In genomic region chr7:74028321-74028812, GRCh38 we compare ENCODE assay signal across 11 cellular contexts. TPM values are rescaled to one million over a fixed set of nuclear protein-coding genes. Genes with fewer than 3 reads are reported as not detected.
A peak's percentile ranks its signal among the peaks of the same experiment; 100 is the strongest.
DNase-seq lines count a peak whose midpoint lies in the region; ATAC-seq, FAIRE-seq and TF ChIP-seq lines count a peak whose summit lies in the region.
"Had no signal": no experiment of that assay in that cellular context is flagged by ENCODE, and none has a peak within 500 bp of the region (broad histone marks: within the 10 kb centered on the region; RNA-seq: fewer than 3 reads in every experiment).

No MANE protein-coding gene starts in this region.

- no peaks in the 10 kb centered on the region for H3K36me3 ChIP-seq in astrocyte (ENCODE audit: insufficient read depth, low read length)
- no peaks in the 10 kb centered on the region for H3K36me3 ChIP-seq in HepG2 (replicated peaks in 1 of 2; ENCODE audit: control insufficient read depth in 1 of 2, insufficient read depth in 2 of 2, low read length in 2 of 2)
- H3K36me3 ChIP-seq in gastrocnemius medialis = no peaks in the 10 kb centered on the region

- H3K79me1 ChIP-seq in H9 (ENCODE audit: insufficient read depth, low read depth, low read length, poor library complexity, severe bottlenecking) = no peaks in the 10 kb centered on the region

- no peak overlapping the region for H4K5ac ChIP-seq in H9 (ENCODE audit: insufficient read length, low read depth, low read length)

- in situ Hi-C loops in HepG2 (cut with HindIII; ENCODE audit: extremely low pct_ligation_motif_present, low pct_unique_long_range_greater_than_20kb) = no loop called here
- in situ Hi-C loops in gastrocnemius medialis (cut with MboI; ENCODE audit: low sequenced_read_pairs in 4 of 4) = loop anchor here in 2 of 4 donors (5.0 to 10.0 kb wide), 2 partner anchors 154 to 166 kb away; partner anchors contain the start of gene TMEM270 (in 1 of the 2)

- H2BK12ac ChIP-seq in H9 (ENCODE audit: insufficient read length, low read depth, low read length) = no peak overlapping the region

- no peak overlapping the region for H2BK15ac ChIP-seq in H9 (ENCODE audit: low read depth, low read length)

- FAIRE-seq in astrocyte (lab: Jason Lieb, UNC) = no peak
- FAIRE-seq in HepG2 (lab: Jason Lieb, UNC) = no peak
- FAIRE-seq: keratinocyte had no signal

- H3K18ac ChIP-seq in H9 (ENCODE audit: insufficient read length, low read depth, low read length) = no peak overlapping the region

- H3K56ac ChIP-seq in H9 (ENCODE audit: insufficient read length, low read depth, low read length) = no peak overlapping the region

- no peak overlapping the region for H3K14ac ChIP-seq in H9 (ENCODE audit: insufficient read depth, low read length)

- H4K20me1 ChIP-seq in astrocyte (ENCODE audit: insufficient read depth, low read length) (no peaks in the 10 kb centered on the region), HepG2 (ENCODE audit: insufficient read depth, low read length) (no peaks in the 10 kb centered on the region), H9 (ENCODE audit: control insufficient read depth, insufficient read depth, insufficient read length) (no peaks in the 10 kb centered on the region)

- H3K4me2 ChIP-seq in astrocyte (ENCODE audit: low read length) = peak overlapping the region; percentile 35
- no peak overlapping the region for H3K4me2 ChIP-seq in HepG2 (ENCODE audit: low read depth, low read length)
- no peak overlapping the region for H3K4me2 ChIP-seq in H9 (ENCODE audit: insufficient read depth, insufficient read length, low read length)

- no peak for TF ChIP-seq RAD21 in HepG2 (CRISPR knock-in tag; IDR thresholded peaks at IDR 0.05)

- no peak overlapping the region for H3T11ph ChIP-seq in H9 (ENCODE audit: low read length)

- H3K27ac Mint-ChIP-seq in astrocyte (ENCODE audit: unreplicated experiment) = no peak overlapping the region
- no peak overlapping the region; a peak in 1 of 7 replicates for H3K27ac Mint-ChIP-seq in H9

- TF ChIP-seq POLR2A in HepG2 (IDR thresholded peaks at IDR 0.05; ENCODE audit: insufficient read depth in 1 of 2, low read depth in 2 of 2, low read length in 2 of 2) (no peak), gastrocnemius medialis (IDR thresholded peaks at IDR 0.05) (no peak)

- H3K4me1 ChIP-seq in astrocyte (ENCODE audit: insufficient read depth, low read length) = peaks cover 8% of the 10 kb centered on the region
- peaks cover 17% of the 10 kb centered on the region for H3K4me1 ChIP-seq in HepG2 (ENCODE audit: insufficient read depth, low read length)
- peaks cover 31 to 42% of the 10 kb centered on the region in 2 donors for H3K4me1 ChIP-seq in gastrocnemius medialis
- H3K4me1 ChIP-seq in H9 (ENCODE audit: insufficient read depth, low read length) = peaks cover 4% of the 10 kb centered on the region; the same call in 1 of the 2 replicates

- H3K27me3 Mint-ChIP-seq in astrocyte (ENCODE audit: low read depth, unreplicated experiment) (peaks cover 23% of the 10 kb centered on the region), H9 (ENCODE audit: low read depth) (peaks cover 18% of the 10 kb centered on the region)

- H3K9me3 Mint-ChIP-seq in astrocyte (ENCODE audit: unreplicated experiment) (no peaks in the 10 kb centered on the region), H9 (no peaks in the 10 kb centered on the region)

- BruUV-seq in HepG2 (replicated peaks; lab: Mats Ljungman, UMichigan) = no TSS peak

- H2AK5ac ChIP-seq in H9 (ENCODE audit: insufficient read length, low read length) = no peak overlapping the region

- H3K36me3 Mint-ChIP-seq in astrocyte (ENCODE audit: low read depth, unreplicated experiment) (no peaks in the 10 kb centered on the region), H9 (ENCODE audit: insufficient read depth in 1 of 3, low read depth in 3 of 3) (no peaks in the 10 kb centered on the region; a peak in 1 of 7 replicates)

- no peak overlapping the region for H3K23ac ChIP-seq in H9 (ENCODE audit: insufficient read length, low read depth, low read length)

- H3K23me2 ChIP-seq in H9 (ENCODE audit: insufficient read length, low read depth, low read length, poor library complexity, severe bottlenecking) = no peaks in the 10 kb centered on the region

- H3K9ac ChIP-seq in astrocyte (ENCODE audit: low read length) (no peak overlapping the region), HepG2 (ENCODE audit: insufficient read depth, low read depth, low read length) (no peak overlapping the region), H9 (ENCODE audit: extremely low read depth, insufficient read length, low read length) (no peak overlapping the region)

- no peak overlapping the region for H2AFZ ChIP-seq in astrocyte (ENCODE audit: low read depth, low read length)
- H2AFZ ChIP-seq in HepG2 (ENCODE audit: low read length) = no peak overlapping the region
- no peak overlapping the region for H2AFZ ChIP-seq in H9 (ENCODE audit: low read length)

- TF ChIP-seq CTCF in AG09309 (IDR thresholded peaks at IDR 0.05; ENCODE audit: control insufficient read depth, insufficient read depth, low read depth, low read length, missing control alignments) (no peak), astrocyte (IDR thresholded peaks at IDR 0.05; ENCODE audit: insufficient read depth, low read depth, low read length) (no peak), HepG2 (CRISPR knock-in tag; IDR thresholded peaks at IDR 0.05) (no peak), gastrocnemius medialis (IDR thresholded peaks at IDR 0.05 in 4 of 5, conservative IDR thresholded peaks at IDR 0.05 in 1 of 5) (no peak), H9 (conservative IDR thresholded peaks at IDR 0.05) (no peak)

- no peak overlapping the region for H2BK5ac ChIP-seq in H9 (ENCODE audit: insufficient read length, low read length)

- H3K79me2 ChIP-seq in astrocyte (ENCODE audit: insufficient read depth, low read length) (no peaks in the 10 kb centered on the region), HepG2 (ENCODE audit: insufficient read depth, low read length) (no peaks in the 10 kb centered on the region), H9 (ENCODE audit: insufficient read depth, low read length) (no peaks in the 10 kb centered on the region)

- no peaks in the 10 kb centered on the region for H3K9me3 ChIP-seq in astrocyte (ENCODE audit: insufficient read depth, low read depth, low read length)
- no peaks in the 10 kb centered on the region for H3K9me3 ChIP-seq in HepG2 (ENCODE audit: low read length)
- H3K9me3 ChIP-seq in gastrocnemius medialis = no peaks in the 10 kb centered on the region
- H3K9me3 ChIP-seq in H9 (ENCODE audit: control insufficient read depth, low read depth, low read length) = no peaks in the 10 kb centered on the region

- H4K8ac ChIP-seq in H9 (replicated peaks; ENCODE audit: insufficient read length, low read depth, low read length) = no peak overlapping the region

- DNase-seq in AG09309 (ENCODE audit: low read depth) = no peak
- DNase-seq in astrocyte (ENCODE audit: low read depth) = no peak
- DNase-seq in HepG2 (ENCODE audit: low spot score) = no peak
- no peak for DNase-seq in gastrocnemius medialis
- DNase-seq in H4 (ENCODE audit: low spot score) = no peak
- DNase-seq in H9 = no peak
- DNase-seq: NCI-H187 had no signal

- H3K4me3 Mint-ChIP-seq in astrocyte (ENCODE audit: unreplicated experiment) (no peak overlapping the region), H9 (no peak overlapping the region)

- POLR2A ChIA-PET in HepG2 (lab: Yijun Ruan, JAX) = interaction anchor here (0.6 kb wide), 1 partner anchor 845 kb away, joined by 3 read pairs; no protein-coding TSS in a partner anchor

- H4K91ac ChIP-seq in H9 (ENCODE audit: insufficient read length, low read depth, low read length) = no peak overlapping the region

- H3K4me1 Mint-ChIP-seq in astrocyte (ENCODE audit: low read depth, unreplicated experiment) = peaks cover 18% of the 10 kb centered on the region
- H3K4me1 Mint-ChIP-seq in H9 = peaks cover 16 to 52% of the 10 kb centered on the region in 2 experiments

- intact Hi-C loops in HepG2 (cut with micrococcal nuclease; ENCODE audit: unreplicated experiment) (no loop called here), gastrocnemius medialis (cut with DNase I; ENCODE audit: low total_unique reads) (no loop called here)

- no peak overlapping the region for H3K4ac ChIP-seq in H9 (ENCODE audit: low read depth, low read length)

- CTCF ChIA-PET in HepG2 (lab: Yijun Ruan, JAX; ENCODE audit: low intra/inter-chr PET ratio, low total read pairs) = no interaction called here

- TF ChIP-seq EP300 in HepG2 (IDR thresholded peaks at IDR 0.05; ENCODE audit: low read depth in 2 of 2, low read length in 2 of 2) = no peak
- TF ChIP-seq EP300 in HepG2 (CRISPR knock-in tag; IDR thresholded peaks at IDR 0.05; ENCODE audit: borderline replicate concordance) = no peak

- H3K4me3 ChIP-seq in AG09309 (ENCODE audit: control insufficient read depth, low read depth, low read length) (peak overlapping the region; percentile 37), astrocyte (ENCODE audit: insufficient read depth, low read depth, low read length) (no peak overlapping the region), HepG2 (replicated peaks in 1 of 3; ENCODE audit: insufficient read depth in 1 of 3, low read depth in 2 of 3, low read length in 3 of 3) (no peak overlapping the region), gastrocnemius medialis (peak overlapping the region; percentile 29 to 49 (median 48))

- 0 out of 3 replicates have a peak, but pooled peaks have one; percentile 5 for ATAC-seq in HepG2
- no peak for ATAC-seq in gastrocnemius medialis
- ATAC-seq in GM21528 (IDR thresholded peaks at IDR 0.05; ENCODE audit: low FRiP score, unreplicated experiment) = no peak
- ATAC-seq in GM18873 (IDR thresholded peaks at IDR 0.05; ENCODE audit: low FRiP score, unreplicated experiment) = no peak
- ATAC-seq: esophagus mucosa had no signal

- 7% methylated on average over 3 of the region's 13 CpGs for WGBS in HepG2 (ENCODE audit: low lambda C conversion rate)
- WGBS in H9 (ENCODE audit: extremely low coverage, insufficient read length, low lambda C conversion rate) = no CpG with 5 or more reads among the region's 13 CpGs

- H2BK120ac ChIP-seq in H9 (ENCODE audit: low read depth, low read length, poor library complexity, severe bottlenecking) = no peak overlapping the region

- H3K27ac ChIP-seq in astrocyte (ENCODE audit: low read depth, low read length) (no peak overlapping the region), HepG2 (ENCODE audit: extremely low read length, insufficient read depth, low read length) (no peak overlapping the region), gastrocnemius medialis (peak overlapping the region; percentile 53 to 70 (median 62)), H9 (ENCODE audit: insufficient read length, low read depth, low read length) (no peak overlapping the region)

- H3K27me3 ChIP-seq in astrocyte (ENCODE audit: insufficient read depth, low read length) (peaks cover 3% of the 10 kb centered on the region), HepG2 (ENCODE audit: control insufficient read depth in 1 of 2, insufficient read depth in 2 of 2, low read length in 2 of 2) (peaks cover 16 to 59% of the 10 kb centered on the region in 2 experiments), gastrocnemius medialis (peaks cover 0 to 17% (median 0%) of the 10 kb centered on the region in 3 donors), H9 (ENCODE audit: insufficient read depth, low read length) (no peaks in the 10 kb centered on the region)

- no peak overlapping the region for H2BK20ac ChIP-seq in H9 (ENCODE audit: low read depth, low read length, poor library complexity, severe bottlenecking)

RNA-seq across cellular contexts. Expression of gene ELN, which starts 0.4 kb away (rescaled TPM):
- total RNA-seq in astrocyte (0.75 and 0.89 TPM in 2 replicates), HepG2 (2016; rRNA removed; fragmentation: Illumina TruSeq; extraction: Trizol) (0.08 and 0.15 TPM in 2 replicates), gastrocnemius medialis (10 to 100 TPM in 1 of 4 donors, 1 to 10 TPM in 3; 5.3 to 14.8 (median 6.9) TPM), H9 (2021) (0.37 and 0.55 TPM in 2 replicates)
- not detected in 2 replicates for total RNA-seq in HepG2 (2016; cell fraction: cytosol; rRNA removed; fragmentation: Illumina TruSeq; extraction: Trizol; ENCODE audit: low read depth)
- 0.12 and 0.15 TPM in 2 replicates for total RNA-seq in HepG2 (2016; cell fraction: insoluble cytoplasmic fraction; rRNA removed; fragmentation: Illumina TruSeq; extraction: Trizol)
- total RNA-seq in HepG2 (2016; cell fraction: membrane; rRNA removed; fragmentation: Illumina TruSeq; extraction: Trizol) = 0.10 TPM in 1 of 2 replicates, not detected in the other
- total RNA-seq in HepG2 (2016; cell fraction: nucleus; rRNA removed; fragmentation: Illumina TruSeq; extraction: Trizol) = not detected in 2 replicates
- 0.37 and 0.46 TPM in 2 replicates for polyA plus RNA-seq in HepG2 (2011; rRNA removed)
- polyA plus RNA-seq in HepG2 (2011; cell fraction: cytosol; rRNA removed) = 0.28 and 0.43 TPM in 2 replicates
- 0.21 and 0.71 TPM in 2 replicates for polyA plus RNA-seq in HepG2 (2011; cell fraction: nucleus; rRNA removed)
- polyA plus RNA-seq in HepG2 (2012) = 0.24 and 0.31 TPM in 2 replicates
- polyA plus RNA-seq in HepG2 (2016; cell fraction: cytosol; fragmentation: Illumina TruSeq; extraction: Trizol; ENCODE audit: low read depth) = 0.03 and 0.06 TPM in 2 replicates
- 0.22 and 0.34 TPM in 2 replicates for polyA plus RNA-seq in HepG2 (2016; cell fraction: insoluble cytoplasmic fraction; fragmentation: Illumina TruSeq; extraction: Trizol; ENCODE audit: low read depth)
- polyA plus RNA-seq in HepG2 (2016; cell fraction: membrane; fragmentation: Illumina TruSeq; extraction: Trizol; ENCODE audit: low read depth) = 0.05 and 0.07 TPM in 2 replicates
- polyA plus RNA-seq in HepG2 (2016; cell fraction: nucleus; fragmentation: Illumina TruSeq; extraction: Trizol; ENCODE audit: insufficient read depth, low read depth) = 0.33 TPM in 2 replicates
- 0.05 and 0.12 TPM in 2 replicates for polyA minus RNA-seq in HepG2 (2011; rRNA and poly(A)+ RNA removed; ENCODE audit: low replicate concordance)
- polyA minus RNA-seq in HepG2 (2011; cell fraction: cytosol; rRNA and poly(A)+ RNA removed) = 0.62 TPM in 1 of 2 replicates, not detected in the other
- polyA minus RNA-seq in HepG2 (2011; cell fraction: nucleus; rRNA and poly(A)+ RNA removed) = not detected in 2 replicates
- total RNA-seq in H4 (2014; rRNA removed; shearing (Covaris generic)) = not detected in 2 replicates
- polyA plus RNA-seq: keratinocyte had no signal

RNA-seq across cellular contexts. Expression of gene LIMK1, which starts 55.2 kb away (rescaled TPM):
- total RNA-seq in astrocyte (67.8 and 69.9 TPM in 2 replicates), HepG2 (2016; rRNA removed; fragmentation: Illumina TruSeq; extraction: Trizol) (8.2 and 8.9 TPM in 2 replicates), gastrocnemius medialis (10 to 100 TPM; 15.3 to 56.4 (median 23.3) TPM), H9 (2021) (63.0 and 63.8 TPM in 2 replicates)
- total RNA-seq in HepG2 (2016; cell fraction: cytosol; rRNA removed; fragmentation: Illumina TruSeq; extraction: Trizol; ENCODE audit: low read depth) = 4.6 and 5.6 TPM in 2 replicates
- 6.7 and 8.6 TPM in 2 replicates for total RNA-seq in HepG2 (2016; cell fraction: insoluble cytoplasmic fraction; rRNA removed; fragmentation: Illumina TruSeq; extraction: Trizol)
- 16.3 and 16.4 TPM in 2 replicates for total RNA-seq in HepG2 (2016; cell fraction: membrane; rRNA removed; fragmentation: Illumina TruSeq; extraction: Trizol)
- total RNA-seq in HepG2 (2016; cell fraction: nucleus; rRNA removed; fragmentation: Illumina TruSeq; extraction: Trizol) = 6.6 TPM in 2 replicates
- polyA plus RNA-seq in HepG2 (2011; rRNA removed) = 18.8 and 22.5 TPM in 2 replicates
- 12.2 and 13.7 TPM in 2 replicates for polyA plus RNA-seq in HepG2 (2011; cell fraction: cytosol; rRNA removed)
- polyA plus RNA-seq in HepG2 (2011; cell fraction: nucleus; rRNA removed) = 28.7 and 31.1 TPM in 2 replicates
- polyA plus RNA-seq in HepG2 (2012) = 8.3 and 10.9 TPM in 2 replicates
- 7.5 and 8.7 TPM in 2 replicates for polyA plus RNA-seq in HepG2 (2016; cell fraction: cytosol; fragmentation: Illumina TruSeq; extraction: Trizol; ENCODE audit: low read depth)
- 10.6 and 14.3 TPM in 2 replicates for polyA plus RNA-seq in HepG2 (2016; cell fraction: insoluble cytoplasmic fraction; fragmentation: Illumina TruSeq; extraction: Trizol; ENCODE audit: low read depth)
- polyA plus RNA-seq in HepG2 (2016; cell fraction: membrane; fragmentation: Illumina TruSeq; extraction: Trizol; ENCODE audit: low read depth) = 18.8 and 20.9 TPM in 2 replicates
- polyA plus RNA-seq in HepG2 (2016; cell fraction: nucleus; fragmentation: Illumina TruSeq; extraction: Trizol; ENCODE audit: insufficient read depth, low read depth) = 14.4 and 15.5 TPM in 2 replicates
- 36.5 and 57.3 TPM in 2 replicates for polyA minus RNA-seq in HepG2 (2011; rRNA and poly(A)+ RNA removed; ENCODE audit: low replicate concordance)
- 10.0 and 11.6 TPM in 2 replicates for polyA minus RNA-seq in HepG2 (2011; cell fraction: cytosol; rRNA and poly(A)+ RNA removed)
- 4.1 and 4.8 TPM in 2 replicates for polyA minus RNA-seq in HepG2 (2011; cell fraction: nucleus; rRNA and poly(A)+ RNA removed)
- total RNA-seq in H4 (2014; rRNA removed; shearing (Covaris generic)) = 44.0 and 47.6 TPM in 2 replicates

Comparison
In these comparisons a context has a peak if more than half of its experiments do, and no peak if none do; other contexts are left out.
1. H3K4me3 ChIP-seq: peak in AG09309 (single experiment) and gastrocnemius medialis (4 of 4); none in astrocyte (single experiment) and HepG2 (0 of 3).
2. H3K27ac ChIP-seq: peak in gastrocnemius medialis (4 of 4); none in astrocyte (single experiment), HepG2 (single experiment) and H9 (single experiment).